In the genomic region with DNA sequence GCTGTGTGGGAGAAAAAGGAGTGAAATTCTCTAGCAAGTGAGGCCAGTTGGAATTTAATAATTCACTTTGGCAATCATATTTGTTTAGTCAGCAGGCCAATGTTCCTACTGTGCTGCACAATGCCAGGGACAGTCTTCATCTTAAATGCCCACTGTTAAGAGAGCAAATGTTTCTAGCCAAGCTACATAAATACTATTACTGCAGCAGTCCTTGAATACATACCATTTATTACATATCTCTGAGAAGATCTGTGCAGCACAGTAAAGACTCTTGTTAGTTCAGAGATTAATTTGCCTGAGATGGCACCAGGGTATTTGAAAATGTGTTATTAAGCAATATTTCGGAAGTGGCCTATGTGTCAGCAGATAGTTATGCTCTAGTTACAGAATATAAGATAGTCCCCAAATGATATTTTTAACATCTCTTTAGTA, we compare ENCODE assay signal across 9 cellular contexts.
DNase-seq lines count a peak whose midpoint lies in the region; ATAC-seq and TF ChIP-seq lines count a peak whose summit lies in the region.
"Had no signal": no experiment of that assay in that cellular context is flagged by ENCODE, and none has a peak within 500 bp of the region (broad histone marks: within the 10 kb centered on the region; RNA-seq: fewer than 3 reads in every experiment).

No MANE protein-coding gene starts in this region.

- no peaks in the 10 kb centered on the region for H4K20me1 ChIP-seq in BLaER1 treated with 17β-estradiol and CSF1 and Interleukin-3, amounts not matched to agents 10 nM and 100 nM
- H4K20me1 ChIP-seq in H9 (ENCODE audit: control insufficient read depth, insufficient read depth, insufficient read length) = no peaks in the 10 kb centered on the region

- H3K9me3 Mint-ChIP-seq in H9 = no peaks in the 10 kb centered on the region
- H3K9me3 Mint-ChIP-seq: activated naive CD8-positive, alpha-beta T cell treated with anti-CD3 and anti-CD28 coated beads for 36 hours had no signal

- no peaks in the 10 kb centered on the region for H3K27me3 ChIP-seq in BLaER1 treated with 17β-estradiol and CSF1 and Interleukin-3, amounts not matched to agents 10 nM and 100 nM
- H3K27me3 ChIP-seq in dorsolateral prefrontal cortex (no peaks in the 10 kb centered on the region), H9 (ENCODE audit: insufficient read depth, low read length) (no peaks in the 10 kb centered on the region)

- H4K8ac ChIP-seq in H9 (replicated peaks; ENCODE audit: insufficient read length, low read depth, low read length) = no peak overlapping the region

- H3K27me3 Mint-ChIP-seq in H9 (ENCODE audit: low read depth) = no peaks in the 10 kb centered on the region

- peak overlapping the region; percentile 35 to 74 (median 62) for H3K4me2 ChIP-seq in BLaER1 treated with 17β-estradiol and CSF1 and Interleukin-3, amounts not matched to agents 10 nM and 100 nM
- H3K4me2 ChIP-seq in H9 (ENCODE audit: insufficient read depth, insufficient read length, low read length) = no peak overlapping the region

- H2BK15ac ChIP-seq in H9 (ENCODE audit: low read depth, low read length) = no peak overlapping the region

- no CpG with 5 or more reads among the region's 1 CpG for WGBS in H9 (ENCODE audit: extremely low coverage, insufficient read length, low lambda C conversion rate)

- peak; percentile 91 for DNase-seq in NCI-H748 treated with DMSO at 0.1 percent for 48 hours (lab: John Stamatoyannopoulos, UW)
- DNase-seq in epithelial cell of esophagus (ENCODE audit: low read depth) = peak; percentile 49
- no peak for DNase-seq in omental fat pad (ENCODE audit: low spot score)
- no peak for DNase-seq in NOMO-1 treated with dmso at 0.1 percent for 144 hours (lab: John Stamatoyannopoulos, UW; ENCODE audit: unreplicated experiment)
- no peak for DNase-seq in dorsolateral prefrontal cortex
- DNase-seq in H9 = no peak
- DNase-seq in mucosa of descending colon = no peak
- DNase-seq: activated naive CD8-positive, alpha-beta T cell treated with anti-CD3 and anti-CD28 coated beads for 36 hours had no signal

- H2BK20ac ChIP-seq in H9 (ENCODE audit: low read depth, low read length, poor library complexity, severe bottlenecking) = no peak overlapping the region

- no peak overlapping the region for H4K5ac ChIP-seq in H9 (ENCODE audit: insufficient read length, low read depth, low read length)

- H3K79me2 ChIP-seq in H9 (ENCODE audit: insufficient read depth, low read length) = no peaks in the 10 kb centered on the region

- no peaks in the 10 kb centered on the region for H3K79me1 ChIP-seq in H9 (ENCODE audit: insufficient read depth, low read depth, low read length, poor library complexity, severe bottlenecking)

- H3K9ac ChIP-seq in BLaER1 treated with 17β-estradiol and CSF1 and Interleukin-3, amounts not matched to agents 10 nM and 100 nM = peak overlapping the region in 6 of 11 experiments; percentile 4 to 29 (median 18); a peak in 5 of 22 replicates
- no peak overlapping the region for H3K9ac ChIP-seq in H9 (ENCODE audit: extremely low read depth, insufficient read length, low read length)

- H3K4me3 ChIP-seq in BLaER1 treated with 17β-estradiol and CSF1 and Interleukin-3, amounts not matched to agents 10 nM and 100 nM = no peak overlapping the region
- no peak overlapping the region for H3K4me3 ChIP-seq in epithelial cell of esophagus (ENCODE audit: low read length)
- H3K4me3 ChIP-seq in dorsolateral prefrontal cortex = no peak overlapping the region
- no peak overlapping the region for H3K4me3 ChIP-seq in mucosa of descending colon

- H4K91ac ChIP-seq in H9 (ENCODE audit: insufficient read length, low read depth, low read length) = no peak overlapping the region

- H3T11ph ChIP-seq in H9 (ENCODE audit: low read length) = no peak overlapping the region

- H3K36me3 ChIP-seq in BLaER1 treated with 17β-estradiol and CSF1 and Interleukin-3, amounts not matched to agents 10 nM and 100 nM = no peaks in the 10 kb centered on the region
- no peaks in the 10 kb centered on the region for H3K36me3 ChIP-seq in mucosa of descending colon (ENCODE audit: low read depth)

- peaks cover 0 to 27% (median 5%) of the 10 kb centered on the region in 11 experiments; a peak in 10 of 22 replicates for H3K9me3 ChIP-seq in BLaER1 treated with 17β-estradiol and CSF1 and Interleukin-3, amounts not matched to agents 10 nM and 100 nM (replicated peaks in 1 of 11)
- H3K9me3 ChIP-seq in H9 (ENCODE audit: control insufficient read depth, low read depth, low read length) = no peaks in the 10 kb centered on the region
- H3K9me3 ChIP-seq in mucosa of descending colon = no peaks in the 10 kb centered on the region

- peaks cover 4 to 7% of the 10 kb centered on the region in 2 experiments; a peak in 3 of 4 replicates for H3K4me1 Mint-ChIP-seq in H9
- H3K4me1 Mint-ChIP-seq: activated naive CD8-positive, alpha-beta T cell treated with anti-CD3 and anti-CD28 coated beads for 36 hours had no signal

- H2BK12ac ChIP-seq in H9 (ENCODE audit: insufficient read length, low read depth, low read length) = no peak overlapping the region

- no peak overlapping the region for H2BK120ac ChIP-seq in H9 (ENCODE audit: low read depth, low read length, poor library complexity, severe bottlenecking)

- no peaks in the 10 kb centered on the region for H3K23me2 ChIP-seq in H9 (ENCODE audit: insufficient read length, low read depth, low read length, poor library complexity, severe bottlenecking)

- intact Hi-C loops in dorsolateral prefrontal cortex (cut with DNase I) (no loop called here), mucosa of descending colon (cut with DNase I, micrococcal nuclease) (no loop called here)

- H3K23ac ChIP-seq in H9 (ENCODE audit: insufficient read length, low read depth, low read length) = no peak overlapping the region

- H3K14ac ChIP-seq in H9 (ENCODE audit: insufficient read depth, low read length) = no peak overlapping the region

- H3K18ac ChIP-seq in H9 (ENCODE audit: insufficient read length, low read depth, low read length) = no peak overlapping the region

- peak overlapping the region in 10 of 11 experiments; percentile 25 to 73 (median 62); a peak in 19 of 22 replicates for H3K27ac ChIP-seq in BLaER1 treated with 17β-estradiol and CSF1 and Interleukin-3, amounts not matched to agents 10 nM and 100 nM
- H3K27ac ChIP-seq in dorsolateral prefrontal cortex (peak overlapping the region in 21 of 59 donors; percentile 8 to 57 (median 21)), H9 (ENCODE audit: insufficient read length, low read depth, low read length) (no peak overlapping the region)

- no peak overlapping the region for H3K27ac Mint-ChIP-seq in H9
- H3K27ac Mint-ChIP-seq: activated naive CD8-positive, alpha-beta T cell treated with anti-CD3 and anti-CD28 coated beads for 36 hours had no signal

- H3K4ac ChIP-seq in H9 (ENCODE audit: low read depth, low read length) = no peak overlapping the region

- no peak overlapping the region for H3K4me3 Mint-ChIP-seq in H9
- H3K4me3 Mint-ChIP-seq: activated naive CD8-positive, alpha-beta T cell treated with anti-CD3 and anti-CD28 coated beads for 36 hours had no signal

- no peak overlapping the region for H2AFZ ChIP-seq in H9 (ENCODE audit: low read length)

- H2AK5ac ChIP-seq in H9 (ENCODE audit: insufficient read length, low read length) = no peak overlapping the region

- TF ChIP-seq CTCF in epithelial cell of esophagus (IDR thresholded peaks at IDR 0.05; ENCODE audit: insufficient read depth, low read depth, low read length, missing control alignments) (no peak), omental fat pad (IDR thresholded peaks at IDR 0.05) (no peak), dorsolateral prefrontal cortex (IDR thresholded peaks at IDR 0.05 in 54 of 56, conservative IDR thresholded peaks at IDR 0.05 in 2 of 56; ENCODE audit: low read depth in 1 of 56, partially characterized antibody in 56 of 56) (no peak), H9 (conservative IDR thresholded peaks at IDR 0.05) (no peak), mucosa of descending colon (IDR thresholded peaks at IDR 0.05) (no peak)

- H3K36me3 Mint-ChIP-seq in H9 (ENCODE audit: insufficient read depth in 1 of 3, low read depth in 3 of 3) = no peaks in the 10 kb centered on the region
- H3K36me3 Mint-ChIP-seq: activated naive CD8-positive, alpha-beta T cell treated with anti-CD3 and anti-CD28 coated beads for 36 hours had no signal

- peaks cover 57 to 78% (median 71%) of the 10 kb centered on the region in 10 experiments for H3K4me1 ChIP-seq in BLaER1 treated with 17β-estradiol and CSF1 and Interleukin-3, amounts not matched to agents 10 nM and 100 nM
- H3K4me1 ChIP-seq in H9 (ENCODE audit: insufficient read depth, low read length) (no peaks in the 10 kb centered on the region), mucosa of descending colon (ENCODE audit: low read depth) (no peaks in the 10 kb centered on the region)

- H3K56ac ChIP-seq in H9 (ENCODE audit: insufficient read length, low read depth, low read length) = no peak overlapping the region

- peak; percentile 63 for ATAC-seq in omental fat pad (ENCODE audit: low FRiP score)
- ATAC-seq in mucosa of descending colon = no peak

- H2BK5ac ChIP-seq in H9 (ENCODE audit: insufficient read length, low read length) = no peak overlapping the region

Comparison
In these comparisons a context has a peak if more than half of its experiments do, and no peak if none do; other contexts are left out.
1. DNase-seq: peak in NCI-H748 treated with DMSO at 0.1 percent for 48 hours (single experiment) and epithelial cell of esophagus (single experiment); none in omental fat pad (single experiment), NOMO-1 treated with dmso at 0.1 percent for 144 hours (single experiment), dorsolateral prefrontal cortex (0 of 10), H9 (single experiment) and mucosa of descending colon (0 of 3).